In genomic region chr1:8660455-8660854, GRCh38 we compare ENCODE assay signal across 1 cellular context.
TF ChIP-seq lines count a peak whose summit lies in the region.

No MANE protein-coding gene starts in this region.

TF ChIP-seq in K562, 482 proteins besides CTCF, POLR2A, EP300 and RAD21 (continued from another document):
- no peak for TF ChIP-seq TFE3 (CRISPR knock-in tag; IDR thresholded peaks at IDR 0.05)
- peak; percentile 66 for TF ChIP-seq CBFA2T3 (IDR thresholded peaks at IDR 0.05)
- TF ChIP-seq ZNF224 (CRISPR knock-in tag; IDR thresholded peaks at IDR 0.05): no peak
- TF ChIP-seq, protein P1, sequence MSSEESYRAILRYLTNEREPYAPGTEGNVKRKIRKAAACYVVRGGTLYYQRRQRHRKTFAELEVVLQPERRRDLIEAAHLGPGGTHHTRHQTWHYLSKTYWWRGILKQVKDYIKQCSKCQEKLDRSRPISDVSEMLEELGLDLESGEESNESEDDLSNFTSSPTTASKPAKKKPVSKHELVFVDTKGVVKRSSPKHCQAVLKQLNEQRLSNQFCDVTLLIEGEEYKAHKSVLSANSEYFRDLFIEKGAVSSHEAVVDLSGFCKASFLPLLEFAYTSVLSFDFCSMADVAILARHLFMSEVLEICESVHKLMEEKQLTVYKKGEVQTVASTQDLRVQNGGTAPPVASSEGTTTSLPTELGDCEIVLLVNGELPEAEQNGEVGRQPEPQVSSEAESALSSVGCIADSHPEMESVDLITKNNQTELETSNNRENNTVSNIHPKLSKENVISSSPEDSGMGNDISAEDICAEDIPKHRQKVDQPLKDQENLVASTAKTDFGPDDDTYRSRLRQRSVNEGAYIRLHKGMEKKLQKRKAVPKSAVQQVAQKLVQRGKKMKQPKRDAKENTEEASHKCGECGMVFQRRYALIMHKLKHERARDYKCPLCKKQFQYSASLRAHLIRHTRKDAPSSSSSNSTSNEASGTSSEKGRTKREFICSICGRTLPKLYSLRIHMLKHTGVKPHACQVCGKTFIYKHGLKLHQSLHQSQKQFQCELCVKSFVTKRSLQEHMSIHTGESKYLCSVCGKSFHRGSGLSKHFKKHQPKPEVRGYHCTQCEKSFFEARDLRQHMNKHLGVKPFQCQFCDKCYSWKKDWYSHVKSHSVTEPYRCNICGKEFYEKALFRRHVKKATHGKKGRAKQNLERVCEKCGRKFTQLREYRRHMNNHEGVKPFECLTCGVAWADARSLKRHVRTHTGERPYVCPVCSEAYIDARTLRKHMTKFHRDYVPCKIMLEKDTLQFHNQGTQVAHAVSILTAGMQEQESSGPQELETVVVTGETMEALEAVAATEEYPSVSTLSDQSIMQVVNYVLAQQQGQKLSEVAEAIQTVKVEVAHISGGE (CRISPR knock-in tag; IDR thresholded peaks at IDR 0.05): no peak
- peak; percentile 20; the same call in 1 of the 2 replicates for TF ChIP-seq TCF3 (CRISPR knock-in tag; IDR thresholded peaks at IDR 0.05)
